In the genomic region with DNA sequence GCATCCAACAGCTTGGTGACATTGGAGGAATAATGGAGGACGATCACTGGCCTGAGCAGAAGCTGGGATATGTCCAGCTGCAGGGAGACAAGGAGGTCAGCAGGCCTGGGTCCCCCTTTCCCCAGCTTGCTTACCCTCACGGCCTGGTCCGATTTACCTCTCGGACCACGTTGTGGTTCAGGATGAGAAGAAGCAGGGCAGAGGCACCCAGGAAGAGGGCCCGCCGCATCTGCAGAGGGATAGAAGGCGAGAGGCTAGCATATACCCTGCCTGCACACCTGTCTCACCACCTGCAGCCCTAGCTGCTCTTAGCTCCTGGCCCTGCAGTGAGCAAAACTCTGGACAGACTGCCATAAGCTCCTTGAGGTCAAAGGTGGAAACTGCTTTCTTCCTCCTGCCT, we compare ENCODE assay signal across 10 cellular contexts. TPM values are rescaled to one million over a fixed set of nuclear protein-coding genes. Genes with fewer than 3 reads are reported as not detected.
DNase-seq lines count a peak whose midpoint lies in the region; ATAC-seq and TF ChIP-seq lines count a peak whose summit lies in the region.
"Had no signal": no experiment of that assay in that cellular context is flagged by ENCODE, and none has a peak within 500 bp of the region (broad histone marks: within the 10 kb centered on the region; RNA-seq: fewer than 3 reads in every experiment).

No MANE protein-coding gene starts in this region.

- no peak for TF ChIP-seq CTCF in activated B cell treated with CpG ODN at 0.5 μM for 24 hours (IDR thresholded peaks at IDR 0.05)

- H3K9me3 Mint-ChIP-seq in activated naive CD4-positive, alpha-beta T cell treated with anti-CD3 and anti-CD28 coated beads, Interleukin-2, amount 10 ng/mL, durations not matched to agents 7 days and 5 days = peaks cover 3% of the 10 kb centered on the region
- H3K9me3 Mint-ChIP-seq in activated naive CD4-positive, alpha-beta T cell treated with anti-CD3 and anti-CD28 coated beads, Interleukin-2, amount 50 U/mL, for 72 hours = no peaks in the 10 kb centered on the region
- H3K9me3 Mint-ChIP-seq in activated B cell treated with CpG ODN at 0.5 μM for 24 hours = no peaks in the 10 kb centered on the region
- H3K9me3 Mint-ChIP-seq in stimulated activated effector memory CD8-positive, alpha-beta T cell treated with anti-CD3 and anti-CD28 coated beads, Interleukin-12 subunit alpha, Interleukin-12 subunit beta, amount 100 ng/mL, for 72 hours = no peaks in the 10 kb centered on the region

- no peak overlapping the region for H3K9ac ChIP-seq in iPS-15b (ENCODE audit: low read depth, low read length)

- H3K4me1 Mint-ChIP-seq in activated naive CD4-positive, alpha-beta T cell treated with anti-CD3 and anti-CD28 coated beads, Interleukin-2, amount 10 ng/mL, durations not matched to agents 7 days and 5 days = peaks cover 18% of the 10 kb centered on the region
- peaks cover 13% of the 10 kb centered on the region for H3K4me1 Mint-ChIP-seq in activated B cell treated with CpG ODN at 0.5 μM for 24 hours
- peaks cover 18% of the 10 kb centered on the region for H3K4me1 Mint-ChIP-seq in stimulated activated effector memory CD8-positive, alpha-beta T cell treated with anti-CD3 and anti-CD28 coated beads, Interleukin-12 subunit alpha, Interleukin-12 subunit beta, amount 100 ng/mL, for 72 hours

- H3K27ac Mint-ChIP-seq in activated naive CD4-positive, alpha-beta T cell treated with anti-CD3 and anti-CD28 coated beads, Interleukin-2, amount 10 ng/mL, durations not matched to agents 7 days and 5 days = no peak overlapping the region
- no peak overlapping the region for H3K27ac Mint-ChIP-seq in activated naive CD4-positive, alpha-beta T cell treated with anti-CD3 and anti-CD28 coated beads, Interleukin-2, amount 50 U/mL, for 72 hours
- no peak overlapping the region for H3K27ac Mint-ChIP-seq in activated B cell treated with CpG ODN at 0.5 μM for 24 hours
- H3K27ac Mint-ChIP-seq in stimulated activated effector memory CD8-positive, alpha-beta T cell treated with anti-CD3 and anti-CD28 coated beads, Interleukin-12 subunit alpha, Interleukin-12 subunit beta, amount 100 ng/mL, for 72 hours = no peak overlapping the region

- peaks cover 18% of the 10 kb centered on the region for H3K36me3 ChIP-seq in iPS-15b (ENCODE audit: control insufficient read depth, insufficient read depth, low read length)

- in situ Hi-C loops in ACHN (cut with HindIII; ENCODE audit: low pct_ligation_motif_present, low pct_unique_long_range_greater_than_20kb, low sequenced_read_pairs) = no loop called here

- H3K4me3 ChIP-seq in iPS-15b (ENCODE audit: low read depth, low read length) = peak overlapping the region; percentile 77

- no peaks in the 10 kb centered on the region for H3K9me3 ChIP-seq in iPS-15b (ENCODE audit: control insufficient read depth, insufficient read depth, low read length)

- peak overlapping the region; percentile 78 for H3K4me3 Mint-ChIP-seq in activated naive CD4-positive, alpha-beta T cell treated with anti-CD3 and anti-CD28 coated beads, Interleukin-2, amount 10 ng/mL, durations not matched to agents 7 days and 5 days
- peak overlapping the region; percentile 84 for H3K4me3 Mint-ChIP-seq in activated B cell treated with CpG ODN at 0.5 μM for 24 hours
- peak overlapping the region; percentile 71 for H3K4me3 Mint-ChIP-seq in stimulated activated effector memory CD8-positive, alpha-beta T cell treated with anti-CD3 and anti-CD28 coated beads, Interleukin-12 subunit alpha, Interleukin-12 subunit beta, amount 100 ng/mL, for 72 hours

- no peaks in the 10 kb centered on the region for H3K36me3 Mint-ChIP-seq in activated naive CD4-positive, alpha-beta T cell treated with anti-CD3 and anti-CD28 coated beads, Interleukin-2, amount 10 ng/mL, durations not matched to agents 7 days and 5 days
- no peaks in the 10 kb centered on the region for H3K36me3 Mint-ChIP-seq in activated naive CD4-positive, alpha-beta T cell treated with anti-CD3 and anti-CD28 coated beads, Interleukin-2, amount 50 U/mL, for 72 hours
- H3K36me3 Mint-ChIP-seq in activated B cell treated with CpG ODN at 0.5 μM for 24 hours (ENCODE audit: low read depth) = no peaks in the 10 kb centered on the region
- H3K36me3 Mint-ChIP-seq in stimulated activated effector memory CD8-positive, alpha-beta T cell treated with anti-CD3 and anti-CD28 coated beads, Interleukin-12 subunit alpha, Interleukin-12 subunit beta, amount 100 ng/mL, for 72 hours = no peaks in the 10 kb centered on the region

- CTCF ChIA-PET in activated naive CD4-positive, alpha-beta T cell treated with anti-CD3 and anti-CD28 coated beads, Interleukin-2, amount 10 ng/mL, durations not matched to agents 7 days and 5 days (lab: Charles Lee) = interaction anchor here (0.7 to 9.6 kb wide), 8 partner anchors 17 to 278 kb away, joined by 3 to 252 read pairs (median 4); partner anchors contain the start of gene CASTOR1
- CTCF ChIA-PET in activated B cell treated with CpG ODN at 0.5 μM for 24 hours (lab: Charles Lee) = interaction anchor here (0.9 to 11.3 kb wide), 4 partner anchors 59 to 122 kb away, joined by 3 to 275 read pairs (median 16); partner anchors contain the start of genes CASTOR1 and TBC1D10A

- POLR2A ChIA-PET in activated B cell treated with CpG ODN at 0.5 μM for 24 hours (lab: Charles Lee) = interaction anchor here (1.0 kb wide), 1 partner anchor 98 kb away, joined by 4 read pairs; no protein-coding TSS in a partner anchor

- no peaks in the 10 kb centered on the region for H3K27me3 ChIP-seq in iPS-15b (ENCODE audit: control insufficient read depth, insufficient read depth, low read length)

- intact Hi-C loops in activated B cell treated with CpG ODN at 0.5 μM for 24 hours (cut with micrococcal nuclease) = no loop called here

- ATAC-seq in activated naive CD4-positive, alpha-beta T cell treated with anti-CD3 and anti-CD28 coated beads, Interleukin-2, amount 50 U/mL, for 72 hours = no peak
- ATAC-seq in activated B cell treated with CpG ODN at 0.5 μM for 24 hours (ENCODE audit: low read depth) (no peak), HG02938 (IDR thresholded peaks at IDR 0.05; ENCODE audit: unreplicated experiment) (no peak)
- no peak for ATAC-seq in stimulated activated effector memory CD8-positive, alpha-beta T cell treated with anti-CD3 and anti-CD28 coated beads, Interleukin-12 subunit alpha, Interleukin-12 subunit beta, amount 100 ng/mL, for 72 hours

- peaks cover 5% of the 10 kb centered on the region for H3K4me1 ChIP-seq in iPS-15b (ENCODE audit: control insufficient read depth, insufficient read depth, low read length)

- peaks cover 20% of the 10 kb centered on the region for H3K27me3 Mint-ChIP-seq in activated naive CD4-positive, alpha-beta T cell treated with anti-CD3 and anti-CD28 coated beads, Interleukin-2, amount 10 ng/mL, durations not matched to agents 7 days and 5 days
- H3K27me3 Mint-ChIP-seq in activated B cell treated with CpG ODN at 0.5 μM for 24 hours = peaks cover 3% of the 10 kb centered on the region

- DNase-seq in activated naive CD4-positive, alpha-beta T cell treated with anti-CD3 and anti-CD28 coated beads, Interleukin-2, amount 10 ng/mL, durations not matched to agents 7 days and 5 days = no peak
- DNase-seq in activated naive CD4-positive, alpha-beta T cell treated with anti-CD3 and anti-CD28 coated beads, Interleukin-2, amount 50 U/mL, for 72 hours (ENCODE audit: low spot score in 2 of 2) = no peak
- DNase-seq in activated B cell treated with CpG ODN at 0.5 μM for 24 hours = no peak
- no peak for DNase-seq in stimulated activated effector memory CD8-positive, alpha-beta T cell treated with anti-CD3 and anti-CD28 coated beads, Interleukin-12 subunit alpha, Interleukin-12 subunit beta, amount 100 ng/mL, for 72 hours (ENCODE audit: low spot score in 2 of 2)
- no peak for DNase-seq in T-helper 9 cell
- DNase-seq in ACHN = no peak
- DNase-seq: Kasumi-1, posterior cingulate gyrus had no signal

RNA-seq across cellular contexts. Expression of gene RNF215, which starts 1.3 kb away (rescaled TPM):
- 10 to 100 TPM in 1 of 2 donors, 1 to 10 TPM in 1; 6.8 to 11.8 TPM for total RNA-seq in activated naive CD4-positive, alpha-beta T cell treated with anti-CD3 and anti-CD28 coated beads, Interleukin-2, amount 50 U/mL, for 72 hours
- total RNA-seq in activated B cell treated with CpG ODN at 0.5 μM for 24 hours = 8.6 and 8.8 TPM in 2 replicates

RNA-seq across cellular contexts. Expression of gene SEC14L2, which starts 10.9 kb away (rescaled TPM):
- 10 to 100 TPM; 13.9 to 16.3 TPM for total RNA-seq in activated naive CD4-positive, alpha-beta T cell treated with anti-CD3 and anti-CD28 coated beads, Interleukin-2, amount 50 U/mL, for 72 hours
- total RNA-seq in activated B cell treated with CpG ODN at 0.5 μM for 24 hours = 0.40 and 0.42 TPM in 2 replicates

RNA-seq across cellular contexts. Expression of gene CCDC157, which starts 29.1 kb away (rescaled TPM):
- total RNA-seq in activated naive CD4-positive, alpha-beta T cell treated with anti-CD3 and anti-CD28 coated beads, Interleukin-2, amount 50 U/mL, for 72 hours = 1 to 10 TPM in 1 of 2 donors, not detected in 1; 2.9 TPM
- 1.8 and 2.9 TPM in 2 replicates for total RNA-seq in activated B cell treated with CpG ODN at 0.5 μM for 24 hours

RNA-seq across cellular contexts. Expression of gene SF3A1, which starts 29.2 kb away (rescaled TPM):
- 100 to 1,000 TPM; 229 to 281 TPM for total RNA-seq in activated naive CD4-positive, alpha-beta T cell treated with anti-CD3 and anti-CD28 coated beads, Interleukin-2, amount 50 U/mL, for 72 hours
- total RNA-seq in activated B cell treated with CpG ODN at 0.5 μM for 24 hours = 263 and 269 TPM in 2 replicates

RNA-seq across cellular contexts. Expression of gene MTFP1, which starts 39.7 kb away (rescaled TPM):
- 10 to 100 TPM; 17.9 to 68.3 TPM for total RNA-seq in activated naive CD4-positive, alpha-beta T cell treated with anti-CD3 and anti-CD28 coated beads, Interleukin-2, amount 50 U/mL, for 72 hours
- 30.8 and 33.9 TPM in 2 replicates for total RNA-seq in activated B cell treated with CpG ODN at 0.5 μM for 24 hours

Comparison
In these comparisons a context has a peak if more than half of its experiments do, and no peak if none do; other contexts are left out.
1. RNA of gene SEC14L2, which starts 10.9 kb away (total RNA-seq): 13.9 to 16.3 TPM in activated naive CD4-positive, alpha-beta T cell treated with anti-CD3 and anti-CD28 coated beads, Interleukin-2, amount 50 U/mL, for 72 hours; 0.40 to 0.42 TPM in activated B cell treated with CpG ODN at 0.5 μM for 24 hours; every median in the first group is over 10 times any median in the second.
2. Peak in every context shown above with its lines, with median percentiles within 50 percentile points of each other: H3K4me3 Mint-ChIP-seq.